In the genomic region with DNA sequence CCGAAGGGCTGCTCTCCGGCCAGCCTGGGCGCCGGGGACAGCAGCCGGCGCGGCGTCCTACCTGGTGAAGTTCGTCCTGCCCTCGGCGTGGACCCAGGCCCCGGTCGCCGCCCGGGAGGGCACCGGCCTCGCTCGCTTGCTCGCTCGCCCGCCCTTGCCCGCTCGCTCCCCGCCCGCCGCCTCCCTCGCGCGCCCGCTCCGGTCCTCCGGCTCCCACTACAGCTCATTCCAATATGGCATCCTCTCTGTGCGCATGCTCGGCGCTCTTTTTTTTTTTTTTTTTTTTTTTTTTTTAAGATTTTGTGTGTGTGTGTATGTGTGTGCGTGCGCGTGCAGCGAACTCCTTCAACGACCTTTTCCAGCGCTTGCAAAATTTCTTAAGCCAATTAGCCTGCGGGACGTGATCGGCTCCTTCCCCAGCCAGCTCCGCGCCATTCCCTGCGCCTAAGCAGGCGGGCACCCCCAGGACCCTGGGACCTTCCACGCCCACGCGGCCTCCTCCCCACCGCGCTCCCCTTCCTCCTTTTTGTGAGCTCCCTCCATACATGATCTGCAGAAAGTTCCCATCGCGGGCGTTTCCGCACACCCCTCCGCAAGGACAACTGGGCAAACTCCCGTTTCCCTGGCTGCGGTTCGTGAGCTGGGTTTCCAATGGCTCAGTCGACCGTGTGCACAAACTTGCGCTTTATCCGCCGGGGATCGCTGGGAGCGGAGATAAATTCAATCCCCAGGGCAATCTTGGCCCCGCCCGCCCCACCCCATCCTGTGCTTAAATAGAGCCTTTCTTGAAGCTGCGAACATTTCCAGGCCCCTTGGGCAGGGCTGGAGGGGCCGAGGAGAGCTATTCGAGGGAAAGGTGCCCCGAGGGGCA, we compare ENCODE assay signal across 8 cellular contexts. TPM values are rescaled to one million over a fixed set of nuclear protein-coding genes. Genes with fewer than 3 reads are reported as not detected.
A peak's percentile ranks its signal among the peaks of the same experiment; 100 is the strongest.
DNase-seq lines count a peak whose midpoint lies in the region; ATAC-seq and TF ChIP-seq lines count a peak whose summit lies in the region.

A gene (minus strand): TSS at position 235 of the 871 bp plus-strand sequence. CDS start 29,136 bp downstream, outside the sequence.

- H3K27ac ChIP-seq in OCI-LY3 (ENCODE audit: low read length): peak within 1 kb of the TSS; percentile 65
- H3K27ac ChIP-seq in tibial nerve: peak within 1 kb of the TSS; percentile 33 to 87 (median 76)

- H3K4me3 ChIP-seq in OCI-LY3 (ENCODE audit: low read length): peak within 1 kb of the TSS; percentile 100
- H3K4me3 ChIP-seq in tibial nerve: peak within 1 kb of the TSS; percentile 53 to 82 (median 72)

- H3K4me1 Mint-ChIP-seq in natural killer cell: peaks cover 41 to 57% of the 10 kb centered on the region in 2 donors

- no peaks in the 10 kb centered on the region for H3K36me3 Mint-ChIP-seq in natural killer cell

- H3K36me3 ChIP-seq in OCI-LY3 (replicated peaks; ENCODE audit: low read depth, low read length) (no peaks in the 10 kb centered on the region), tibial nerve (no peaks in the 10 kb centered on the region)

- H2AFZ ChIP-seq in OCI-LY3 (ENCODE audit: low read depth, low read length): peak within 1 kb of the TSS; percentile 78

- peak within 1 kb of the TSS; percentile 87 to 95 for H3K27ac Mint-ChIP-seq in natural killer cell

- peak; percentile 35 for ATAC-seq in HG03095 (IDR thresholded peaks at IDR 0.05; ENCODE audit: unreplicated experiment)
- peak; percentile 57 to 66 (median 65) for ATAC-seq in natural killer cell

- H3K9me3 ChIP-seq in OCI-LY3 (ENCODE audit: insufficient read depth, low read length): no peaks in the 10 kb centered on the region
- H3K9me3 ChIP-seq in tibial nerve: no peaks in the 10 kb centered on the region

- peak within 1 kb of the TSS; percentile 90 for H3K4me2 ChIP-seq in OCI-LY3 (ENCODE audit: low read length)

- H3K27me3 ChIP-seq in OCI-LY3 (ENCODE audit: low read depth, low read length) (no peaks in the 10 kb centered on the region), tibial nerve (peaks cover 0 to 21% of the 10 kb centered on the region in 2 donors)

- TF ChIP-seq CTCF in OCI-LY3 (IDR thresholded peaks at IDR 0.05; ENCODE audit: low read depth, low read length) (no peak), natural killer cell (IDR thresholded peaks at IDR 0.05) (no peak), tibial nerve (IDR thresholded peaks at IDR 0.05) (peak in 3 of 5 experiments; percentile 12 to 31 (median 24))

- peak within 1 kb of the TSS; percentile 88 for H3K9ac ChIP-seq in OCI-LY3 (ENCODE audit: low read length)

- 1 to 2% methylated on average over 51 to 72 of the region's 74 CpGs for WGBS in tibial nerve, 2 donors

- peaks cover 23% of the 10 kb centered on the region for H4K20me1 ChIP-seq in OCI-LY3 (ENCODE audit: insufficient read depth, low read length)

- intact Hi-C loops in natural killer cell (cut with micrococcal nuclease): loop anchor here (10.0 kb wide), 2 partner anchors 376 to 996 kb away; no protein-coding TSS in a partner anchor

- no peaks in the 10 kb centered on the region for H3K9me3 Mint-ChIP-seq in natural killer cell

- TF ChIP-seq POLR2A in tibial nerve (IDR thresholded peaks at IDR 0.05): peak in 1 of 2 donors; percentile 45

- H3K27me3 Mint-ChIP-seq in natural killer cell (ENCODE audit: low read depth in 2 of 2): peaks cover 0 to 14% of the 10 kb centered on the region in 2 donors

- peaks cover 48% of the 10 kb centered on the region for H3K79me2 ChIP-seq in OCI-LY3 (ENCODE audit: low read length)

- peak; percentile 35 for DNase-seq in NCI-H82 (lab: John Stamatoyannopoulos, UW)
- DNase-seq in NCI-H82 treated with DMSO at 0.1 percent for 48 hours (lab: John Stamatoyannopoulos, UW; ENCODE audit: unreplicated experiment): no peak
- DNase-seq in activated effector memory CD4-positive, alpha-beta T cell treated with anti-CD3 and anti-CD28 coated beads, Interleukin-2, amount 50 U/mL, for 16 hours: peak; percentile 85
- DNase-seq in fibroblast of the conjunctiva (ENCODE audit: low read depth): peak; percentile 33
- DNase-seq in natural killer cell: peak; percentile 64
- DNase-seq in tibial nerve (ENCODE audit: low spot score in 2 of 2): peak in 1 of 2 donors; percentile 50

- peak within 1 kb of the TSS; percentile 98 for H3K4me3 Mint-ChIP-seq in natural killer cell

- peak in 1 of 2 donors; percentile 45 for TF ChIP-seq EP300 in tibial nerve (IDR thresholded peaks at IDR 0.05)

- H3K4me1 ChIP-seq in OCI-LY3 (ENCODE audit: low read length) (peaks cover 4% of the 10 kb centered on the region), tibial nerve (peaks cover 0 to 50% (median 16%) of the 10 kb centered on the region in 4 donors)

RNA-seq across cellular contexts. Expression of the gene that starts here (rescaled TPM):
- 10 to 100 TPM; 50.4 to 70.4 (median 52.2) TPM for total RNA-seq in natural killer cell
- total RNA-seq in tibial nerve: 10 to 100 TPM; 10.2 to 24.0 (median 15.4) TPM

Comparison
In these comparisons a context has a peak if more than half of its experiments do, and no peak if none do; other contexts are left out.
1. CTCF ChIP-seq: peak in tibial nerve (3 of 5); none in OCI-LY3 (single experiment) and natural killer cell (single experiment).